ENCODE assay signal across 26 cellular contexts in the genomic region with DNA sequence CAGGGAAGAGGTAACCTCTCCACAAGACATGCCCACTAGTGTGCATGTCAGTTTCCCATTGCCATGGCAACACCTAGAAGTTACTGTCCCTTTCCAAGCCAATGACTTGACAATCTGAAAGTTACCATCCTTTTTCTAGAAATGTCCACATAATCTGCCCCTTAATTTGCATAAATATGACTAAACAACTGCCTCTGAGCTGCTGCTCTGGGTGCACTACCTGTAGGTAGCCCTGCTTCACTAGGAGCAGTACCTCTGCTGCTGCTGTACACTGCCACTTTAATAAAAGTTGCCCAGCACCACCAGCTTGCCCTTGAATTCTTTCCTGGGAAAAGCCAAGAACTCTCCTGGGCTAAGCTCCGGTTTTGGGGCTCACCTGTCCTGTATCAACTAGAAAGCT.
"Had no signal": no experiment of that assay in that cellular context is flagged by ENCODE, and none has a peak within 500 bp of the region (broad histone marks: within the 10 kb centered on the region; RNA-seq: fewer than 3 reads in every experiment).

No MANE protein-coding gene starts in this region.

- H3K27me3 Mint-ChIP-seq: progenitor cell of endocrine pancreas had no signal

- H3K27ac Mint-ChIP-seq: effector memory CD8-positive, alpha-beta T cell; immature natural killer cell; natural killer cell; stimulated activated naive CD8-positive, alpha-beta T cell treated with anti-CD3 and anti-CD28 coated beads, Interleukin-15, amount 100 ng/mL, for 72 hours had no signal

- H3K4me3 Mint-ChIP-seq: effector memory CD8-positive, alpha-beta T cell; immature natural killer cell; natural killer cell; neural crest cell; stimulated activated naive CD8-positive, alpha-beta T cell treated with anti-CD3 and anti-CD28 coated beads, Interleukin-15, amount 100 ng/mL, for 72 hours had no signal

- H3K9me3 Mint-ChIP-seq: effector memory CD8-positive, alpha-beta T cell; natural killer cell had no signal

- DNase-seq: cortex of kidney; effector memory CD8-positive, alpha-beta T cell; erythroblast; esophagus squamous epithelium; hypothalamus; immature natural killer cell; islet precursor cell; kidney glomerular epithelial cell; left colon; left ventricle myocardium inferior; lower lobe of right lung; natural killer cell; right lobe of liver; small intestine; stimulated activated CD4-positive, alpha-beta T cell treated with anti-CD3 and anti-CD28 coated beads, Interleukin-15, amount 100 ng/mL, for 24 hours; stimulated activated CD4-positive, alpha-beta T cell treated with anti-CD3 and anti-CD28 coated beads, Interleukin-2, amount 100 ng/mL, for 48 hours; stimulated activated naive CD4-positive, alpha-beta T cell; stimulated activated naive CD8-positive, alpha-beta T cell treated with anti-CD3 and anti-CD28 coated beads, Interleukin-15, amount 100 ng/mL, for 72 hours; trophoblast cell had no signal

- ATAC-seq: effector memory CD8-positive, alpha-beta T cell; left colon; lower lobe of right lung; natural killer cell; right lobe of liver; stimulated activated naive CD8-positive, alpha-beta T cell treated with anti-CD3 and anti-CD28 coated beads, Interleukin-15, amount 100 ng/mL, for 72 hours had no signal

- FAIRE-seq: endometrium, frontal cortex, small intestine had no signal

- H3K27ac ChIP-seq: esophagus squamous epithelium, left ventricle myocardium inferior, lower lobe of right lung, parathyroid adenoma, right lobe of liver, suprapubic skin, vagina had no signal

- H3K27me3 ChIP-seq: right lobe of liver, vagina had no signal

- H3K4me1 Mint-ChIP-seq: immature natural killer cell; natural killer cell; stimulated activated naive CD8-positive, alpha-beta T cell treated with anti-CD3 and anti-CD28 coated beads, Interleukin-15, amount 100 ng/mL, for 72 hours had no signal

- H3K79me2 ChIP-seq: parathyroid adenoma had no signal

- H3K4me3 ChIP-seq: esophagus squamous epithelium, left ventricle myocardium inferior, lower lobe of right lung, right lobe of liver, suprapubic skin, vagina had no signal

- H3K9ac ChIP-seq: parathyroid adenoma had no signal

- H3K9me3 ChIP-seq: esophagus squamous epithelium, left ventricle myocardium inferior, lower lobe of right lung, right lobe of liver, suprapubic skin, vagina had no signal

- H2AFZ ChIP-seq: parathyroid adenoma had no signal

- H3K36me3 Mint-ChIP-seq: immature natural killer cell, natural killer cell had no signal

- H3K4me1 ChIP-seq: esophagus squamous epithelium, left ventricle myocardium inferior, lower lobe of right lung, parathyroid adenoma, right lobe of liver, suprapubic skin, vagina had no signal

- H3K36me3 ChIP-seq: esophagus squamous epithelium, left ventricle myocardium inferior, lower lobe of right lung, right lobe of liver, suprapubic skin, vagina had no signal
